ENCODE assay signal across 1 cellular context in the genomic region with DNA sequence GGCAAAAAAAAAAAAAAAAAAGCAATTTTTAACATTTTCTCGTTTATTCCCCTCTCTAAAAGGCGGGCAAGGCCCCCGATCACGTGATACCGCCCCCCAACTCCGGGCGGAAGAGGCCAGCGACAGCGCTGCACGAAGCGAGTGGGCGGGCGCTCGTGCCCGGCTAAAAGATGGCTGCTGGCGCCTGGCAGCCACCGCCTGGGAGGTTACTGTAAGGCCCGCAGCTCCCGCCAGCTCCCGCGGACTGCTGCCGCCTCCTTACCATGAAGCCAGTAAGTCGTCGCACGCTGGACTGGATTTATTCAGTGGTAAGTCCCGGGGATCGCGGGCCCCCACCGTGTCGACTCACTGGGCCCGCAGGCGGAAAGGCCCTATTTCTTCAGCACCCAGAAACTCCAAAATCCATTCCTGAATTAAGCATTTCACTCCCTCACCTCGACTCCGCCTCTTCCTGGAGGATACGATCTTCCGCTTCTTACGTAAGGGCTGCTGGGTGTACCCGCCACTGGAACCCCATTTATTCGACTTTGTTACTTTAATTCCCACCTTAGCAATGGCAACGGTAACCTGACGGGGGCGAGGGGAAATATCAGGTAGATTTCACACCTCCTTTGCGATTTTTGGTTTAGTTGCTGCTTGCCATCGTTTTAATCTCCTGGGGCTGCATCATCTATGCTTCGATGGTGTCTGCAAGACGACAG.
TF ChIP-seq lines count a peak whose summit lies in the region.

A gene with protein sequence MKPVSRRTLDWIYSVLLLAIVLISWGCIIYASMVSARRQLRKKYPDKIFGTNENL (plus strand): TSS at position 156 of the 701 bp plus-strand sequence. CDS start 108 bp downstream, at position 264.
A gene (minus strand): TSS at position 415 of the 701 bp plus-strand sequence. CDS start 150 bp downstream, at position 265.

TF ChIP-seq in HepG2, 621 proteins besides CTCF, POLR2A, EP300 and RAD21 (continued from another document and continues in another):
- TF ChIP-seq, protein P1, sequence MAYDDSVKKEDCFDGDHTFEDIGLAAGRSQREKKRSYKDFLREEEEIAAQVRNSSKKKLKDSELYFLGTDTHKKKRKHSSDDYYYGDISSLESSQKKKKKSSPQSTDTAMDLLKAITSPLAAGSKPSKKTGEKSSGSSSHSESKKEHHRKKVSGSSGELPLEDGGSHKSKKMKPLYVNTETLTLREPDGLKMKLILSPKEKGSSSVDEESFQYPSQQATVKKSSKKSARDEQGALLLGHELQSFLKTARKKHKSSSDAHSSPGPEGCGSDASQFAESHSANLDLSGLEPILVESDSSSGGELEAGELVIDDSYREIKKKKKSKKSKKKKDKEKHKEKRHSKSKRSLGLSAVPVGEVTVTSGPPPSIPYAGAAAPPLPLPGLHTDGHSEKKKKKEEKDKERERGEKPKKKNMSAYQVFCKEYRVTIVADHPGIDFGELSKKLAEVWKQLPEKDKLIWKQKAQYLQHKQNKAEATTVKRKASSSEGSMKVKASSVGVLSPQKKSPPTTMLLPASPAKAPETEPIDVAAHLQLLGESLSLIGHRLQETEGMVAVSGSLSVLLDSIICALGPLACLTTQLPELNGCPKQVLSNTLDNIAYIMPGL (CRISPR knock-in tag; IDR thresholded peaks at IDR 0.05; ENCODE audit: borderline replicate concordance in 1 of 2, low read depth in 1 of 2): peak; percentile 76 to 85; a peak in 3 of 4 replicates
- TF ChIP-seq WIZ (CRISPR knock-in tag; IDR thresholded peaks at IDR 0.05) (0 out of 2 replicates have a peak, but pooled peaks have one; percentile 33), ZNF337 (CRISPR knock-in tag; IDR thresholded peaks at IDR 0.05; ENCODE audit: borderline replicate concordance, low read depth) (0 out of 2 replicates have a peak, but pooled peaks have one; percentile 23), SKI (IDR thresholded peaks at IDR 0.05; ENCODE audit: partially characterized antibody) (no peak), ZNF879 (CRISPR knock-in tag; IDR thresholded peaks at IDR 0.05) (0 out of 2 replicates have a peak, but pooled peaks have one; percentile 42), KLF6 (CRISPR knock-in tag; IDR thresholded peaks at IDR 0.05) (no peak), ZMAT3 (CRISPR knock-in tag; conservative IDR thresholded peaks at IDR 0.05) (peak; percentile 70; the same call in 1 of the 2 replicates), JDP2 (CRISPR knock-in tag; IDR thresholded peaks at IDR 0.05; ENCODE audit: borderline replicate concordance) (no peak), RARG (CRISPR knock-in tag; IDR thresholded peaks at IDR 0.05; ENCODE audit: low read depth) (no peak), ETV6 (CRISPR knock-in tag; conservative IDR thresholded peaks at IDR 0.05) (peak; percentile 46; the same call in 1 of the 2 replicates), TARDBP (CRISPR knock-in tag; IDR thresholded peaks at IDR 0.05) (no peak; the same call in 1 of the 2 replicates), RELA (CRISPR knock-in tag; IDR thresholded peaks at IDR 0.05) (no peak), HNRNPK (IDR thresholded peaks at IDR 0.05; ENCODE audit: low read depth, low read length, poor library complexity, severe bottlenecking) (no peak), ZNF891 (CRISPR knock-in tag; IDR thresholded peaks at IDR 0.05) (peak; percentile 54; the same call in 1 of the 2 replicates), ZNF510 (CRISPR knock-in tag; IDR thresholded peaks at IDR 0.05; ENCODE audit: low read depth) (peak; percentile 91; the same call in 1 of the 2 replicates), ZNF558 (CRISPR knock-in tag; IDR thresholded peaks at IDR 0.05; ENCODE audit: borderline replicate concordance) (peak; percentile 68; the same call in 1 of the 2 replicates), SOX13 (IDR thresholded peaks at IDR 0.05) (no peak), SOX13 (CRISPR knock-in tag; conservative IDR thresholded peaks at IDR 0.05 in 1 of 2, IDR thresholded peaks at IDR 0.05 in 1 of 2) (no peak; a peak in 1 of 4 replicates), CHD2 (IDR thresholded peaks at IDR 0.05; ENCODE audit: low read depth, low read length) (no peak; the same call in 1 of the 2 replicates), ZNF296 (CRISPR knock-in tag; conservative IDR thresholded peaks at IDR 0.05) (no peak), TCF7L2 (IDR thresholded peaks at IDR 0.05; ENCODE audit: low read depth, low read length) (no peak), ZFY (CRISPR knock-in tag; IDR thresholded peaks at IDR 0.05) (peak; percentile 97), ZNF484 (CRISPR knock-in tag; IDR thresholded peaks at IDR 0.05; ENCODE audit: borderline replicate concordance, low read depth) (no peak), JARID2 (CRISPR knock-in tag; IDR thresholded peaks at IDR 0.05; ENCODE audit: insufficient replicate concordance) (peak; percentile 55)
- TF ChIP-seq, protein P2, sequence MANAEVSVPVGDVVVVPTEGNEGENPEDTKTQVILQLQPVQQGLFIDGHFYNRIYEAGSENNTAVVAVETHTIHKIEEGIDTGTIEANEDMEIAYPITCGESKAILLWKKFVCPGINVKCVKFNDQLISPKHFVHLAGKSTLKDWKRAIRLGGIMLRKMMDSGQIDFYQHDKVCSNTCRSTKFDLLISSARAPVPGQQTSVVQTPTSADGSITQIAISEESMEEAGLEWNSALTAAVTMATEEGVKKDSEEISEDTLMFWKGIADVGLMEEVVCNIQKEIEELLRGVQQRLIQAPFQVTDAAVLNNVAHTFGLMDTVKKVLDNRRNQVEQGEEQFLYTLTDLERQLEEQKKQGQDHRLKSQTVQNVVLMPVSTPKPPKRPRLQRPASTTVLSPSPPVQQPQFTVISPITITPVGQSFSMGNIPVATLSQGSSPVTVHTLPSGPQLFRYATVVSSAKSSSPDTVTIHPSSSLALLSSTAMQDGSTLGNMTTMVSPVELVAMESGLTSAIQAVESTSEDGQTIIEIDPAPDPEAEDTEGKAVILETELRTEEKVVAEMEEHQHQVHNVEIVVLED (CRISPR knock-in tag; IDR thresholded peaks at IDR 0.05; ENCODE audit: borderline replicate concordance): peak; percentile 74
- TF ChIP-seq, protein P3, sequence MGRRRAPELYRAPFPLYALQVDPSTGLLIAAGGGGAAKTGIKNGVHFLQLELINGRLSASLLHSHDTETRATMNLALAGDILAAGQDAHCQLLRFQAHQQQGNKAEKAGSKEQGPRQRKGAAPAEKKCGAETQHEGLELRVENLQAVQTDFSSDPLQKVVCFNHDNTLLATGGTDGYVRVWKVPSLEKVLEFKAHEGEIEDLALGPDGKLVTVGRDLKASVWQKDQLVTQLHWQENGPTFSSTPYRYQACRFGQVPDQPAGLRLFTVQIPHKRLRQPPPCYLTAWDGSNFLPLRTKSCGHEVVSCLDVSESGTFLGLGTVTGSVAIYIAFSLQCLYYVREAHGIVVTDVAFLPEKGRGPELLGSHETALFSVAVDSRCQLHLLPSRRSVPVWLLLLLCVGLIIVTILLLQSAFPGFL (CRISPR knock-in tag; IDR thresholded peaks at IDR 0.05): no peak
- TF ChIP-seq, protein P4, sequence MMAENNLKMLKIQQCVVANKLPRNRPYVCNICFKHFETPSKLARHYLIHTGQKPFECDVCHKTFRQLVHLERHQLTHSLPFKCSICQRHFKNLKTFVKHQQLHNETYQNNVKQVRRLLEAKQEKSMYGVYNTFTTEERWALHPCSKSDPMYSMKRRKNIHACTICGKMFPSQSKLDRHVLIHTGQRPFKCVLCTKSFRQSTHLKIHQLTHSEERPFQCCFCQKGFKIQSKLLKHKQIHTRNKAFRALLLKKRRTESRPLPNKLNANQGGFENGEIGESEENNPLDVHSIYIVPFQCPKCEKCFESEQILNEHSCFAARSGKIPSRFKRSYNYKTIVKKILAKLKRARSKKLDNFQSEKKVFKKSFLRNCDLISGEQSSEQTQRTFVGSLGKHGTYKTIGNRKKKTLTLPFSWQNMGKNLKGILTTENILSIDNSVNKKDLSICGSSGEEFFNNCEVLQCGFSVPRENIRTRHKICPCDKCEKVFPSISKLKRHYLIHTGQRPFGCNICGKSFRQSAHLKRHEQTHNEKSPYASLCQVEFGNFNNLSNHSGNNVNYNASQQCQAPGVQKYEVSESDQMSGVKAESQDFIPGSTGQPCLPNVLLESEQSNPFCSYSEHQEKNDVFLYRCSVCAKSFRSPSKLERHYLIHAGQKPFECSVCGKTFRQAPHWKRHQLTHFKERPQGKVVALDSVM (CRISPR knock-in tag; IDR thresholded peaks at IDR 0.05): no peak
- TF ChIP-seq, protein P5, sequence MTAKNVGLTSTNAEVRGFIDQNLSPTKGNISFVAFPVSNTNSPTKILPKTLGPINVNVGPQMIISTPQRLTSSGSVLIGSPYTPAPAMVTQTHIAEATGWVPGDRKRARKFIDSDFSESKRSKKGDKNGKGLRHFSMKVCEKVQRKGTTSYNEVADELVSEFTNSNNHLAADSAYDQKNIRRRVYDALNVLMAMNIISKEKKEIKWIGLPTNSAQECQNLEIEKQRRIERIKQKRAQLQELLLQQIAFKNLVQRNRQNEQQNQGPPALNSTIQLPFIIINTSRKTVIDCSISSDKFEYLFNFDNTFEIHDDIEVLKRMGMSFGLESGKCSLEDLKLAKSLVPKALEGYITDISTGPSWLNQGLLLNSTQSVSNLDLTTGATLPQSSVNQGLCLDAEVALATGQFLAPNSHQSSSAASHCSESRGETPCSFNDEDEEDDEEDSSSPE (CRISPR knock-in tag; IDR thresholded peaks at IDR 0.05): peak; percentile 70
- TF ChIP-seq, protein P6, sequence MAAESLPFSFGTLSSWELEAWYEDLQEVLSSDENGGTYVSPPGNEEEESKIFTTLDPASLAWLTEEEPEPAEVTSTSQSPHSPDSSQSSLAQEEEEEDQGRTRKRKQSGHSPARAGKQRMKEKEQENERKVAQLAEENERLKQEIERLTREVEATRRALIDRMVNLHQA (CRISPR knock-in tag; IDR thresholded peaks at IDR 0.05): peak; percentile 35; the same call in 1 of the 2 replicates
- TF ChIP-seq, protein P7, sequence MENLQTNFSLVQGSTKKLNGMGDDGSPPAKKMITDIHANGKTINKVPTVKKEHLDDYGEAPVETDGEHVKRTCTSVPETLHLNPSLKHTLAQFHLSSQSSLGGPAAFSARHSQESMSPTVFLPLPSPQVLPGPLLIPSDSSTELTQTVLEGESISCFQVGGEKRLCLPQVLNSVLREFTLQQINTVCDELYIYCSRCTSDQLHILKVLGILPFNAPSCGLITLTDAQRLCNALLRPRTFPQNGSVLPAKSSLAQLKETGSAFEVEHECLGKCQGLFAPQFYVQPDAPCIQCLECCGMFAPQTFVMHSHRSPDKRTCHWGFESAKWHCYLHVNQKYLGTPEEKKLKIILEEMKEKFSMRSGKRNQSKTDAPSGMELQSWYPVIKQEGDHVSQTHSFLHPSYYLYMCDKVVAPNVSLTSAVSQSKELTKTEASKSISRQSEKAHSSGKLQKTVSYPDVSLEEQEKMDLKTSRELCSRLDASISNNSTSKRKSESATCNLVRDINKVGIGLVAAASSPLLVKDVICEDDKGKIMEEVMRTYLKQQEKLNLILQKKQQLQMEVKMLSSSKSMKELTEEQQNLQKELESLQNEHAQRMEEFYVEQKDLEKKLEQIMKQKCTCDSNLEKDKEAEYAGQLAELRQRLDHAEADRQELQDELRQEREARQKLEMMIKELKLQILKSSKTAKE (CRISPR knock-in tag; IDR thresholded peaks at IDR 0.05; ENCODE audit: borderline replicate concordance): no peak
- TF ChIP-seq, protein P8, sequence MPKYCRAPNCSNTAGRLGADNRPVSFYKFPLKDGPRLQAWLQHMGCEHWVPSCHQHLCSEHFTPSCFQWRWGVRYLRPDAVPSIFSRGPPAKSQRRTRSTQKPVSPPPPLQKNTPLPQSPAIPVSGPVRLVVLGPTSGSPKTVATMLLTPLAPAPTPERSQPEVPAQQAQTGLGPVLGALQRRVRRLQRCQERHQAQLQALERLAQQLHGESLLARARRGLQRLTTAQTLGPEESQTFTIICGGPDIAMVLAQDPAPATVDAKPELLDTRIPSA (CRISPR knock-in tag; IDR thresholded peaks at IDR 0.05; ENCODE audit: borderline replicate concordance): no peak
- TF ChIP-seq, protein P9, sequence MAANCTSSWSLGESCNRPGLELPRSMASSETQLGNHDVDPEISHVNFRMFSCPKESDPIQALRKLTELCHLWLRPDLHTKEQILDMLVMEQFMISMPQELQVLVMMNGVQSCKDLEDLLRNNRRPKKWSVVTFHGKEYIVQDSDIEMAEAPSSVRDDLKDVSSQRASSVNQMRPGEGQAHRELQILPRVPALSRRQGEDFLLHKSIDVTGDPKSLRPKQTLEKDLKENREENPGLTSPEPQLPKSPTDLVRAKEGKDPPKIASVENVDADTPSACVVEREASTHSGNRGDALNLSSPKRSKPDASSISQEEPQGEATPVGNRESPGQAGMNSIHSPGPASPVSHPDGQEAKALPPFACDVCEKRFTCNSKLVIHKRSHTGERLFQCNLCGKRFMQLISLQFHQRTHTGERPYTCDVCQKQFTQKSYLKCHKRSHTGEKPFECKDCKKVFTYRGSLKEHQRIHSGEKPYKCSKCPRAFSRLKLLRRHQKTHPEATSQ (CRISPR knock-in tag; IDR thresholded peaks at IDR 0.05; ENCODE audit: borderline replicate concordance): no peak
- TF ChIP-seq, protein P10, sequence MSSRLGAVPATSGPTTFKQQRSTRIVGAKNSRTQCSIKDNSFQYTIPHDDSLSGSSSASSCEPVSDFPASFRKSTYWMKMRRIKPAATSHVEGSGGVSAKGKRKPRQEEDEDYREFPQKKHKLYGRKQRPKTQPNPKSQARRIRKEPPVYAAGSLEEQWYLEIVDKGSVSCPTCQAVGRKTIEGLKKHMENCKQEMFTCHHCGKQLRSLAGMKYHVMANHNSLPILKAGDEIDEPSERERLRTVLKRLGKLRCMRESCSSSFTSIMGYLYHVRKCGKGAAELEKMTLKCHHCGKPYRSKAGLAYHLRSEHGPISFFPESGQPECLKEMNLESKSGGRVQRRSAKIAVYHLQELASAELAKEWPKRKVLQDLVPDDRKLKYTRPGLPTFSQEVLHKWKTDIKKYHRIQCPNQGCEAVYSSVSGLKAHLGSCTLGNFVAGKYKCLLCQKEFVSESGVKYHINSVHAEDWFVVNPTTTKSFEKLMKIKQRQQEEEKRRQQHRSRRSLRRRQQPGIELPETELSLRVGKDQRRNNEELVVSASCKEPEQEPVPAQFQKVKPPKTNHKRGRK (CRISPR knock-in tag; IDR thresholded peaks at IDR 0.05): no peak
- TF ChIP-seq, protein P11, sequence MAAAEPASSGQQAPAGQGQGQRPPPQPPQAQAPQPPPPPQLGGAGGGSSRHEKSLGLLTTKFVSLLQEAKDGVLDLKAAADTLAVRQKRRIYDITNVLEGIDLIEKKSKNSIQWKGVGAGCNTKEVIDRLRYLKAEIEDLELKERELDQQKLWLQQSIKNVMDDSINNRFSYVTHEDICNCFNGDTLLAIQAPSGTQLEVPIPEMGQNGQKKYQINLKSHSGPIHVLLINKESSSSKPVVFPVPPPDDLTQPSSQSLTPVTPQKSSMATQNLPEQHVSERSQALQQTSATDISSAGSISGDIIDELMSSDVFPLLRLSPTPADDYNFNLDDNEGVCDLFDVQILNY (CRISPR knock-in tag; conservative IDR thresholded peaks at IDR 0.05): no peak; the same call in 1 of the 2 replicates
- TF ChIP-seq, protein P12, sequence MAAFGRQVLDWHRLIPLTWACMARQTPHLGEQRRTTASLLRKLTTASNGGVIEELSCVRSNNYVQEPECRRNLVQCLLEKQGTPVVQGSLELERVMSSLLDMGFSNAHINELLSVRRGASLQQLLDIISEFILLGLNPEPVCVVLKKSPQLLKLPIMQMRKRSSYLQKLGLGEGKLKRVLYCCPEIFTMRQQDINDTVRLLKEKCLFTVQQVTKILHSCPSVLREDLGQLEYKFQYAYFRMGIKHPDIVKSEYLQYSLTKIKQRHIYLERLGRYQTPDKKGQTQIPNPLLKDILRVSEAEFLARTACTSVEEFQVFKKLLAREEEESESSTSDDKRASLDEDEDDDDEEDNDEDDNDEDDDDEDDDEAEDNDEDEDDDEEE (CRISPR knock-in tag; IDR thresholded peaks at IDR 0.05): no peak
- TF ChIP-seq, protein P13, sequence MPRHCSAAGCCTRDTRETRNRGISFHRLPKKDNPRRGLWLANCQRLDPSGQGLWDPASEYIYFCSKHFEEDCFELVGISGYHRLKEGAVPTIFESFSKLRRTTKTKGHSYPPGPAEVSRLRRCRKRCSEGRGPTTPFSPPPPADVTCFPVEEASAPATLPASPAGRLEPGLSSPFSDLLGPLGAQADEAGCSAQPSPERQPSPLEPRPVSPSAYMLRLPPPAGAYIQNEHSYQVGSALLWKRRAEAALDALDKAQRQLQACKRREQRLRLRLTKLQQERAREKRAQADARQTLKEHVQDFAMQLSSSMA (CRISPR knock-in tag; IDR thresholded peaks at IDR 0.05): no peak
